In the genomic region with DNA sequence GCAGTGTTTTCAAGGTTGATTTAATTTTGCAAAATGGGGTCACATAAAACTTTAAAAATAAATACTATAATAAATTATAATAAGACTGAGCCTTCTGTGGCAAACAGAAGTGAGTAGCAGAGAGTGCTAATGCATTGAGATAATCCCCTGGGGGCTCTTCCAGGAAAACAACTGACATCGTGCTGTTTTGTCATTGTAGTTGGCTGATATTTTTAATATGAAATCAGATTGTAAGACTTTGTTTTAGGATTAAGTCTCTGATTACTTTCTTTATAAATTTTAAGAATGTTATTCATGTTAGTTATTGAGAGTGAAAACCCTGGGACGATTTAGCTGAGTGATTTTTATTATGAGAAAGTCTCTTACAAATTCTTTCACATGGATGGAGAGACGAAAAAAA, we compare ENCODE assay signal across 13 cellular contexts.
A peak's percentile ranks its signal among the peaks of the same experiment; 100 is the strongest.
DNase-seq lines count a peak whose midpoint lies in the region; ATAC-seq, FAIRE-seq and TF ChIP-seq lines count a peak whose summit lies in the region.
"Had no signal": no experiment of that assay in that cellular context is flagged by ENCODE, and none has a peak within 500 bp of the region (broad histone marks: within the 10 kb centered on the region; RNA-seq: fewer than 3 reads in every experiment).

No MANE protein-coding gene starts in this region.

- H4K20me1 ChIP-seq in endothelial cell of umbilical vein (replicated peaks; ENCODE audit: control insufficient read depth, extremely low read depth, insufficient read depth, low read length) = no peaks in the 10 kb centered on the region

- peak overlapping the region; percentile 61 for H3K27ac ChIP-seq in endothelial cell of umbilical vein (ENCODE audit: insufficient read depth, low read depth, low read length)
- H3K27ac ChIP-seq in parathyroid adenoma = peak overlapping the region; percentile 60
- H3K27ac ChIP-seq in left lung = peak overlapping the region in 1 of 2 donors; percentile 54

- dilution Hi-C loops in endothelial cell of umbilical vein (cut with MboI; ENCODE audit: extremely low pct_ligation_motif_present, low sequenced_read_pairs) = no loop called here

- POLR2A ChIA-PET in endothelial cell of umbilical vein (lab: Charles Lee) = no interaction called here

- in situ Hi-C loops in ACHN (cut with HindIII; ENCODE audit: low pct_ligation_motif_present, low pct_unique_long_range_greater_than_20kb, low sequenced_read_pairs) = no loop called here

- no peak for ATAC-seq in left lung
- no peak for ATAC-seq in GM18519 (IDR thresholded peaks at IDR 0.05; ENCODE audit: low FRiP score, unreplicated experiment)
- ATAC-seq in GM18498 (IDR thresholded peaks at IDR 0.05; ENCODE audit: unreplicated experiment) = no peak
- ATAC-seq in GM21723 (IDR thresholded peaks at IDR 0.05; ENCODE audit: unreplicated experiment) = no peak
- ATAC-seq: HepG2 had no signal

- no TSS peak for BruUV-seq in endothelial cell of umbilical vein (replicated peaks; lab: Mats Ljungman, UMichigan)

- H3K9me3 ChIP-seq in endothelial cell of umbilical vein (replicated peaks; ENCODE audit: control insufficient read depth, insufficient read depth, low read length) (no peaks in the 10 kb centered on the region), parathyroid adenoma (ENCODE audit: control insufficient read depth, low read length) (no peaks in the 10 kb centered on the region), left lung (no peaks in the 10 kb centered on the region)

- H3K36me3 ChIP-seq in endothelial cell of umbilical vein (ENCODE audit: control insufficient read depth in 2 of 2, extremely low read depth in 1 of 2, insufficient read depth in 2 of 2, low read length in 2 of 2) (no peaks in the 10 kb centered on the region), parathyroid adenoma (ENCODE audit: control insufficient read depth, insufficient read depth, low read length) (no peaks in the 10 kb centered on the region), left lung (no peaks in the 10 kb centered on the region)

- intact Hi-C loops in endothelial cell of umbilical vein (cut with micrococcal nuclease) = loop anchor here (2.0 kb wide), 1 partner anchor 55 kb away; no protein-coding TSS in a partner anchor
- intact Hi-C loops in left lung (cut with DNase I) = no loop called here

- TF ChIP-seq POLR2A in endothelial cell of umbilical vein (IDR thresholded peaks at IDR 0.05; ENCODE audit: low read depth, low read length) = no peak

- H3K4me1 ChIP-seq in endothelial cell of umbilical vein (ENCODE audit: control insufficient read depth, extremely low read depth, insufficient read depth, low read length) (peaks cover 45% of the 10 kb centered on the region), parathyroid adenoma (peaks cover 10% of the 10 kb centered on the region), left lung (peaks cover 28 to 82% of the 10 kb centered on the region in 2 donors)

- H3K4me3 ChIP-seq in endothelial cell of umbilical vein (replicated peaks in 1 of 3; ENCODE audit: insufficient read depth in 1 of 3, low read depth in 1 of 3, low read length in 3 of 3) (no peak overlapping the region), parathyroid adenoma (ENCODE audit: low read depth, low read length) (peak overlapping the region; percentile 27), left lung (no peak overlapping the region)

- peak; percentile 42 for FAIRE-seq in endothelial cell of umbilical vein (lab: Jason Lieb, UNC)
- FAIRE-seq: HepG2 had no signal

- peaks cover 81% of the 10 kb centered on the region for H3K79me2 ChIP-seq in endothelial cell of umbilical vein (ENCODE audit: control insufficient read depth, insufficient read depth, low read length)
- H3K79me2 ChIP-seq in parathyroid adenoma = peaks cover 37% of the 10 kb centered on the region

- peak overlapping the region; percentile 49 for H3K4me2 ChIP-seq in endothelial cell of umbilical vein (ENCODE audit: insufficient read depth, low read length)
- peak overlapping the region; percentile 25 for H3K4me2 ChIP-seq in parathyroid adenoma (ENCODE audit: low read length)

- CTCF ChIA-PET in endothelial cell of umbilical vein (lab: Charles Lee) = no interaction called here

- H3K27me3 ChIP-seq in endothelial cell of umbilical vein (ENCODE audit: control insufficient read depth in 2 of 2, insufficient read depth in 2 of 2, low read length in 2 of 2) (no peaks in the 10 kb centered on the region), parathyroid adenoma (ENCODE audit: control insufficient read depth, insufficient read depth, low read length) (no peaks in the 10 kb centered on the region), left lung (no peaks in the 10 kb centered on the region)

- H3K9me1 ChIP-seq in endothelial cell of umbilical vein (replicated peaks; ENCODE audit: control insufficient read depth, extremely low read depth, insufficient read depth, low read length) = no peaks in the 10 kb centered on the region

- TF ChIP-seq CTCF in endothelial cell of umbilical vein (IDR thresholded peaks at IDR 0.05; ENCODE audit: extremely low read depth in 1 of 2, insufficient read depth in 1 of 2, low read depth in 1 of 2, low read length in 2 of 2) (no peak), parathyroid adenoma (IDR thresholded peaks at IDR 0.05) (no peak), left lung (IDR thresholded peaks at IDR 0.05) (no peak)

- peak; percentile 55 for DNase-seq in ACHN
- peak; percentile 13 for DNase-seq in NCI-H2171 (lab: John Stamatoyannopoulos, UW)
- DNase-seq in endothelial cell of umbilical vein (ENCODE audit: low read depth, low spot score) = no peak
- DNase-seq in left lung = no peak
- DNase-seq: activated CD4-positive, alpha-beta T cell treated with anti-CD3 and anti-CD28 coated beads for 1 hour; activated gamma-delta T cell; NCI-H345; SHP77 had no signal

- H2AFZ ChIP-seq in endothelial cell of umbilical vein (ENCODE audit: low read depth, low read length) (no peak overlapping the region), parathyroid adenoma (no peak overlapping the region)

- H3K9ac ChIP-seq in endothelial cell of umbilical vein (replicated peaks; ENCODE audit: extremely low read depth, insufficient read depth, low read length) (no peak overlapping the region), parathyroid adenoma (no peak overlapping the region)

TF ChIP-seq in endothelial cell of umbilical vein, 7 proteins besides CTCF, POLR2A, EP300 and RAD21:
- TF ChIP-seq EZH2 (IDR thresholded peaks at IDR 0.05; ENCODE audit: borderline replicate concordance, low read depth, low read length, severe bottlenecking) (no peak), MYC (IDR thresholded peaks at IDR 0.05; ENCODE audit: low read depth, low read length) (no peak), JUN (IDR thresholded peaks at IDR 0.05; ENCODE audit: borderline replicate concordance, insufficient read depth, insufficient read length, low read depth) (no peak), GATA2 (IDR thresholded peaks at IDR 0.05; ENCODE audit: insufficient read depth, insufficient read length, low read depth, low read length) (no peak), POLR2AphosphoS5 (IDR thresholded peaks at IDR 0.05; ENCODE audit: insufficient read depth, low read depth, low read length) (no peak), FOS (IDR thresholded peaks at IDR 0.05; ENCODE audit: borderline replicate concordance, insufficient read depth, low read length) (no peak)
- TF ChIP-seq, protein P1, sequence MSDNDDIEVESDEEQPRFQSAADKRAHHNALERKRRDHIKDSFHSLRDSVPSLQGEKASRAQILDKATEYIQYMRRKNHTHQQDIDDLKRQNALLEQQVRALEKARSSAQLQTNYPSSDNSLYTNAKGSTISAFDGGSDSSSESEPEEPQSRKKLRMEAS (IDR thresholded peaks at IDR 0.05; ENCODE audit: insufficient read depth, insufficient read length) = no peak

Comparison
In these comparisons a context has a peak if more than half of its experiments do, and no peak if none do; other contexts are left out.
1. DNase-seq: peak in ACHN (single experiment) and NCI-H2171 (single experiment); none in endothelial cell of umbilical vein (single experiment) and left lung (0 of 2).